ENCODE assay signal across 1 cellular context in the genomic region with DNA sequence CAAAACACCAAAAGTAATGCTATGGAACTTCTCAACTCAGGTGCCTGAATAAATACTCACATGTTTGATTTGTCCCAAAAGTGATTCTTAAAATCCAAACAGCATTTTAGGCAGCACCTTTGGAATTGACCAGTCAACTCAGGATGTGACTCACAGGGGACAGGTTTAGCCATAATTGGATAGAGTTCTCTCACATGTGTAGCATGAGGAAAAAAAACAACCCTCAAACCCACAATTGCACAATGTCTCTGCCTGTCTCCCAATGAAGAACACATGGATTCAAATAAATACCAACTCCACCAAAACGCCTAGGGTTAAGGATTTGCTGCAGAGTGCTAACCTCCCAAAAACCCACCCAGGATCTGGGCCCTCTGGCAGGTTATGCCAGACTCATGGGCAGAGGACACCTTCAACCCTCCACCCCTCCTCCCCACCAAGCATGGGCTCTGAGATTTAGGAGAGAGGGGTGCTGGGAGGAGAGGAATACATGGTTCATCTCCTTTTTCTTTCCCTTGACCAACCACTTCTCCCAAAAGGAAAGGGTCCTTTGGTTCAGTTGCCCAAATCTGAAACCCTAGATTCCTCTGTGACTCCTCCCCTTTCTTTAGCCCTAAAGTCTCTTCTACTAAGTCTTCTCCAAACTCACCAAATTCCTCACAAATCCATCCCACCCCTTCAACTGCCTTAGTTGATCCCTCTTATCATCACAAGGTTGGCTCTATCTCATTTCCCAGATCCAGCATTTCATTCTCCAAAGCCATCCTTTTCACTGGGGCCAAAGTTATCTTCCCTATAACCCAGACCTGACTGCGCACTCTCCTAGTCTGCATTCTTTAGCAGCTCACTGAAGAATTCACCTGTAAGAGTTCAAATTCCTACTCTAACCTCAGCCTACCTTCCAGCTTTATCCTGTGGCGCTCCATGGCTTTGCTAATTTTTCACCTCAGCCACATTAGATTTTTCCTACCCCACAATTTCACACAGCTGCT.
A peak's percentile ranks its signal among the peaks of the same experiment; 100 is the strongest.
TF ChIP-seq lines count a peak whose summit lies in the region.

No MANE protein-coding gene starts in this region.

TF ChIP-seq in HepG2, 621 proteins besides CTCF, POLR2A, EP300 and RAD21 (continues in another document):
- TF ChIP-seq, protein P1, sequence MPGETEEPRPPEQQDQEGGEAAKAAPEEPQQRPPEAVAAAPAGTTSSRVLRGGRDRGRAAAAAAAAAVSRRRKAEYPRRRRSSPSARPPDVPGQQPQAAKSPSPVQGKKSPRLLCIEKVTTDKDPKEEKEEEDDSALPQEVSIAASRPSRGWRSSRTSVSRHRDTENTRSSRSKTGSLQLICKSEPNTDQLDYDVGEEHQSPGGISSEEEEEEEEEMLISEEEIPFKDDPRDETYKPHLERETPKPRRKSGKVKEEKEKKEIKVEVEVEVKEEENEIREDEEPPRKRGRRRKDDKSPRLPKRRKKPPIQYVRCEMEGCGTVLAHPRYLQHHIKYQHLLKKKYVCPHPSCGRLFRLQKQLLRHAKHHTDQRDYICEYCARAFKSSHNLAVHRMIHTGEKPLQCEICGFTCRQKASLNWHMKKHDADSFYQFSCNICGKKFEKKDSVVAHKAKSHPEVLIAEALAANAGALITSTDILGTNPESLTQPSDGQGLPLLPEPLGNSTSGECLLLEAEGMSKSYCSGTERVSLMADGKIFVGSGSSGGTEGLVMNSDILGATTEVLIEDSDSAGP (CRISPR knock-in tag; IDR thresholded peaks at IDR 0.05; ENCODE audit: borderline replicate concordance): no peak
- no peak for TF ChIP-seq MEIS1 (CRISPR knock-in tag; IDR thresholded peaks at IDR 0.05; ENCODE audit: borderline replicate concordance)
- TF ChIP-seq, protein P2, sequence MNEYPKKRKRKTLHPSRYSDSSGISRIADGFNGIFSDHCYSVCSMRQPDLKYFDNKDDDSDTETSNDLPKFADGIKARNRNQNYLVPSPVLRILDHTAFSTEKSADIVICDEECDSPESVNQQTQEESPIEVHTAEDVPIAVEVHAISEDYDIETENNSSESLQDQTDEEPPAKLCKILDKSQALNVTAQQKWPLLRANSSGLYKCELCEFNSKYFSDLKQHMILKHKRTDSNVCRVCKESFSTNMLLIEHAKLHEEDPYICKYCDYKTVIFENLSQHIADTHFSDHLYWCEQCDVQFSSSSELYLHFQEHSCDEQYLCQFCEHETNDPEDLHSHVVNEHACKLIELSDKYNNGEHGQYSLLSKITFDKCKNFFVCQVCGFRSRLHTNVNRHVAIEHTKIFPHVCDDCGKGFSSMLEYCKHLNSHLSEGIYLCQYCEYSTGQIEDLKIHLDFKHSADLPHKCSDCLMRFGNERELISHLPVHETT (CRISPR knock-in tag; conservative IDR thresholded peaks at IDR 0.05): no peak
- TF ChIP-seq HNRNPUL1 (IDR thresholded peaks at IDR 0.05; ENCODE audit: low read depth, low read length): no peak
- no peak for TF ChIP-seq ZFX (CRISPR knock-in tag; IDR thresholded peaks at IDR 0.05; ENCODE audit: low read depth)
- TF ChIP-seq ZNF296 (CRISPR knock-in tag; conservative IDR thresholded peaks at IDR 0.05): no peak
- no peak for TF ChIP-seq BORCS8-MEF2B (CRISPR knock-in tag; IDR thresholded peaks at IDR 0.05)
- no peak for TF ChIP-seq ZNF256 (CRISPR knock-in tag; conservative IDR thresholded peaks at IDR 0.05)
- TF ChIP-seq POGZ (CRISPR knock-in tag; IDR thresholded peaks at IDR 0.05): no peak
- TF ChIP-seq IKZF4 (CRISPR knock-in tag; IDR thresholded peaks at IDR 0.05; ENCODE audit: borderline replicate concordance, low read depth, not compliant biosample characterization): no peak
- TF ChIP-seq, protein P3, sequence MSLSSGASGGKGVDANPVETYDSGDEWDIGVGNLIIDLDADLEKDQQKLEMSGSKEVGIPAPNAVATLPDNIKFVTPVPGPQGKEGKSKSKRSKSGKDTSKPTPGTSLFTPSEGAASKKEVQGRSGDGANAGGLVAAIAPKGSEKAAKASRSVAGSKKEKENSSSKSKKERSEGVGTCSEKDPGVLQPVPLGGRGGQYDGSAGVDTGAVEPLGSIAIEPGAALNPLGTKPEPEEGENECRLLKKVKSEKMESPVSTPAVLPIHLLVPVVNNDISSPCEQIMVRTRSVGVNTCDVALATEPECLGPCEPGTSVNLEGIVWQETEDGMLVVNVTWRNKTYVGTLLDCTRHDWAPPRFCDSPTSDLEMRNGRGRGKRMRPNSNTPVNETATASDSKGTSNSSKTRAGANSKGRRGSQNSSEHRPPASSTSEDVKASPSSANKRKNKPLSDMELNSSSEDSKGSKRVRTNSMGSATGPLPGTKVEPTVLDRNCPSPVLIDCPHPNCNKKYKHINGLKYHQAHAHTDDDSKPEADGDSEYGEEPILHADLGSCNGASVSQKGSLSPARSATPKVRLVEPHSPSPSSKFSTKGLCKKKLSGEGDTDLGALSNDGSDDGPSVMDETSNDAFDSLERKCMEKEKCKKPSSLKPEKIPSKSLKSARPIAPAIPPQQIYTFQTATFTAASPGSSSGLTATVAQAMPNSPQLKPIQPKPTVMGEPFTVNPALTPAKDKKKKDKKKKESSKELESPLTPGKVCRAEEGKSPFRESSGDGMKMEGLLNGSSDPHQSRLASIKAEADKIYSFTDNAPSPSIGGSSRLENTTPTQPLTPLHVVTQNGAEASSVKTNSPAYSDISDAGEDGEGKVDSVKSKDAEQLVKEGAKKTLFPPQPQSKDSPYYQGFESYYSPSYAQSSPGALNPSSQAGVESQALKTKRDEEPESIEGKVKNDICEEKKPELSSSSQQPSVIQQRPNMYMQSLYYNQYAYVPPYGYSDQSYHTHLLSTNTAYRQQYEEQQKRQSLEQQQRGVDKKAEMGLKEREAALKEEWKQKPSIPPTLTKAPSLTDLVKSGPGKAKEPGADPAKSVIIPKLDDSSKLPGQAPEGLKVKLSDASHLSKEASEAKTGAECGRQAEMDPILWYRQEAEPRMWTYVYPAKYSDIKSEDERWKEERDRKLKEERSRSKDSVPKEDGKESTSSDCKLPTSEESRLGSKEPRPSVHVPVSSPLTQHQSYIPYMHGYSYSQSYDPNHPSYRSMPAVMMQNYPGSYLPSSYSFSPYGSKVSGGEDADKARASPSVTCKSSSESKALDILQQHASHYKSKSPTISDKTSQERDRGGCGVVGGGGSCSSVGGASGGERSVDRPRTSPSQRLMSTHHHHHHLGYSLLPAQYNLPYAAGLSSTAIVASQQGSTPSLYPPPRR (CRISPR knock-in tag; IDR thresholded peaks at IDR 0.05; ENCODE audit: borderline replicate concordance): no peak
- TF ChIP-seq ARID2 (CRISPR knock-in tag; IDR thresholded peaks at IDR 0.05; ENCODE audit: borderline replicate concordance): no peak
- no peak for TF ChIP-seq ZFP82 (CRISPR knock-in tag; IDR thresholded peaks at IDR 0.05; ENCODE audit: borderline replicate concordance)
- TF ChIP-seq, protein P4, sequence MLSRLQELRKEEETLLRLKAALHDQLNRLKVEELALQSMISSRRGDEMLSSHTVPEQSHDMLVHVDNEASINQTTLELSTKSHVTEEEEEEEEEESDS (CRISPR knock-in tag; IDR thresholded peaks at IDR 0.05; ENCODE audit: borderline replicate concordance): no peak
- TF ChIP-seq ZNF670 (CRISPR knock-in tag; IDR thresholded peaks at IDR 0.05; ENCODE audit: borderline replicate concordance): no peak
- no peak for TF ChIP-seq XRCC5 (optimal IDR thresholded peaks at IDR 0.05; ENCODE audit: low read length)
- TF ChIP-seq, protein P5, sequence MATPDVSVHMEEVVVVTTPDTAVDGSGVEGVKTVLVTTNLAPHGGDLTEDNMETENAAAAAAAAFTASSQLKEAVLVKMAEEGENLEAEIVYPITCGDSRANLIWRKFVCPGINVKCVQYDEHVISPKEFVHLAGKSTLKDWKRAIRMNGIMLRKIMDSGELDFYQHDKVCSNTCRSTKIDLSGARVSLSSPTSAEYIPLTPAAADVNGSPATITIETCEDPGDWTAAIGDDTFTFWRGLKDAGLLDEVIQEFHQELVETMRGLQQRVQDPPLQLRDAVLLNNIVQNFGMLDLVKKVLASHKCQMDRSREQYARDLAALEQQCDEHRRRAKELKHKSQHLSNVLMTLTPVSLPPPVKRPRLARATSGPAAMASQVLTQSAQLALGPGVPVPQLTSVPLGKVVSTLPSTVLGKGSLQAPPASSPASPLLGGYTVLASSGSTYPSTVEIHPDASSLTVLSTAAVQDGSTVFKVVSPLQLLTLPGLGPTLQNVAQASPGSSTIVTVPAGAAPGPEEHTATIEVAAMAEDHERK (CRISPR knock-in tag; IDR thresholded peaks at IDR 0.05; ENCODE audit: low read depth): no peak
- TF ChIP-seq SMAD3 (CRISPR knock-in tag; IDR thresholded peaks at IDR 0.05): 0 out of 2 replicates have a peak, but pooled peaks have one; percentile 45
- TF ChIP-seq SIN3B (IDR thresholded peaks at IDR 0.05; ENCODE audit: low read length): no peak
- no peak for TF ChIP-seq ZNF572 (CRISPR knock-in tag; IDR thresholded peaks at IDR 0.05)
- TF ChIP-seq POLR2G (IDR thresholded peaks at IDR 0.05; ENCODE audit: low read depth, low read length): no peak
- peak; percentile 80 for TF ChIP-seq FOSL2 (CRISPR knock-in tag; IDR thresholded peaks at IDR 0.05)
- no peak for TF ChIP-seq NR3C1 (CRISPR knock-in tag; IDR thresholded peaks at IDR 0.05)
- TF ChIP-seq, protein P6, sequence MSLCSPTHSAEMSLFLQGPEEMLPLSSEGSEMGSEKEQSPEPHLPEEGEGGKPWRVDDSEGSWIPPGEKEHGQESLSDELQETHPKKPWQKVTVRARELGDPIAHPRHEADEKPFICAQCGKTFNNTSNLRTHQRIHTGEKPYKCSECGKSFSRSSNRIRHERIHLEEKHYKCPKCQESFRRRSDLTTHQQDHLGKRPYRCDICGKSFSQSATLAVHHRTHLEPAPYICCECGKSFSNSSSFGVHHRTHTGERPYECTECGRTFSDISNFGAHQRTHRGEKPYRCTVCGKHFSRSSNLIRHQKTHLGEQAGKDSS (CRISPR knock-in tag; IDR thresholded peaks at IDR 0.05; ENCODE audit: borderline replicate concordance, low read depth): no peak
- TF ChIP-seq, protein P7, sequence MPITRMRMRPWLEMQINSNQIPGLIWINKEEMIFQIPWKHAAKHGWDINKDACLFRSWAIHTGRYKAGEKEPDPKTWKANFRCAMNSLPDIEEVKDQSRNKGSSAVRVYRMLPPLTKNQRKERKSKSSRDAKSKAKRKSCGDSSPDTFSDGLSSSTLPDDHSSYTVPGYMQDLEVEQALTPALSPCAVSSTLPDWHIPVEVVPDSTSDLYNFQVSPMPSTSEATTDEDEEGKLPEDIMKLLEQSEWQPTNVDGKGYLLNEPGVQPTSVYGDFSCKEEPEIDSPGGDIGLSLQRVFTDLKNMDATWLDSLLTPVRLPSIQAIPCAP (CRISPR knock-in tag; IDR thresholded peaks at IDR 0.05; ENCODE audit: low read depth): no peak
- no peak for TF ChIP-seq ZBTB3 (CRISPR knock-in tag; IDR thresholded peaks at IDR 0.05; ENCODE audit: borderline replicate concordance, low read depth)
- TF ChIP-seq, protein P8, sequence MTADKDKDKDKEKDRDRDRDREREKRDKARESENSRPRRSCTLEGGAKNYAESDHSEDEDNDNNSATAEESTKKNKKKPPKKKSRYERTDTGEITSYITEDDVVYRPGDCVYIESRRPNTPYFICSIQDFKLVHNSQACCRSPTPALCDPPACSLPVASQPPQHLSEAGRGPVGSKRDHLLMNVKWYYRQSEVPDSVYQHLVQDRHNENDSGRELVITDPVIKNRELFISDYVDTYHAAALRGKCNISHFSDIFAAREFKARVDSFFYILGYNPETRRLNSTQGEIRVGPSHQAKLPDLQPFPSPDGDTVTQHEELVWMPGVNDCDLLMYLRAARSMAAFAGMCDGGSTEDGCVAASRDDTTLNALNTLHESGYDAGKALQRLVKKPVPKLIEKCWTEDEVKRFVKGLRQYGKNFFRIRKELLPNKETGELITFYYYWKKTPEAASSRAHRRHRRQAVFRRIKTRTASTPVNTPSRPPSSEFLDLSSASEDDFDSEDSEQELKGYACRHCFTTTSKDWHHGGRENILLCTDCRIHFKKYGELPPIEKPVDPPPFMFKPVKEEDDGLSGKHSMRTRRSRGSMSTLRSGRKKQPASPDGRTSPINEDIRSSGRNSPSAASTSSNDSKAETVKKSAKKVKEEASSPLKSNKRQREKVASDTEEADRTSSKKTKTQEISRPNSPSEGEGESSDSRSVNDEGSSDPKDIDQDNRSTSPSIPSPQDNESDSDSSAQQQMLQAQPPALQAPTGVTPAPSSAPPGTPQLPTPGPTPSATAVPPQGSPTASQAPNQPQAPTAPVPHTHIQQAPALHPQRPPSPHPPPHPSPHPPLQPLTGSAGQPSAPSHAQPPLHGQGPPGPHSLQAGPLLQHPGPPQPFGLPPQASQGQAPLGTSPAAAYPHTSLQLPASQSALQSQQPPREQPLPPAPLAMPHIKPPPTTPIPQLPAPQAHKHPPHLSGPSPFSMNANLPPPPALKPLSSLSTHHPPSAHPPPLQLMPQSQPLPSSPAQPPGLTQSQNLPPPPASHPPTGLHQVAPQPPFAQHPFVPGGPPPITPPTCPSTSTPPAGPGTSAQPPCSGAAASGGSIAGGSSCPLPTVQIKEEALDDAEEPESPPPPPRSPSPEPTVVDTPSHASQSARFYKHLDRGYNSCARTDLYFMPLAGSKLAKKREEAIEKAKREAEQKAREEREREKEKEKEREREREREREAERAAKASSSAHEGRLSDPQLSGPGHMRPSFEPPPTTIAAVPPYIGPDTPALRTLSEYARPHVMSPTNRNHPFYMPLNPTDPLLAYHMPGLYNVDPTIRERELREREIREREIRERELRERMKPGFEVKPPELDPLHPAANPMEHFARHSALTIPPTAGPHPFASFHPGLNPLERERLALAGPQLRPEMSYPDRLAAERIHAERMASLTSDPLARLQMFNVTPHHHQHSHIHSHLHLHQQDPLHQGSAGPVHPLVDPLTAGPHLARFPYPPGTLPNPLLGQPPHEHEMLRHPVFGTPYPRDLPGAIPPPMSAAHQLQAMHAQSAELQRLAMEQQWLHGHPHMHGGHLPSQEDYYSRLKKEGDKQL (CRISPR knock-in tag; IDR thresholded peaks at IDR 0.05; ENCODE audit: low read depth): no peak
- no peak for TF ChIP-seq ZMYM4 (CRISPR knock-in tag; IDR thresholded peaks at IDR 0.05)
- TF ChIP-seq, protein P9, sequence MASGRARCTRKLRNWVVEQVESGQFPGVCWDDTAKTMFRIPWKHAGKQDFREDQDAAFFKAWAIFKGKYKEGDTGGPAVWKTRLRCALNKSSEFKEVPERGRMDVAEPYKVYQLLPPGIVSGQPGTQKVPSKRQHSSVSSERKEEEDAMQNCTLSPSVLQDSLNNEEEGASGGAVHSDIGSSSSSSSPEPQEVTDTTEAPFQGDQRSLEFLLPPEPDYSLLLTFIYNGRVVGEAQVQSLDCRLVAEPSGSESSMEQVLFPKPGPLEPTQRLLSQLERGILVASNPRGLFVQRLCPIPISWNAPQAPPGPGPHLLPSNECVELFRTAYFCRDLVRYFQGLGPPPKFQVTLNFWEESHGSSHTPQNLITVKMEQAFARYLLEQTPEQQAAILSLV (CRISPR knock-in tag; IDR thresholded peaks at IDR 0.05; ENCODE audit: borderline replicate concordance): no peak
- TF ChIP-seq ZBTB20 (CRISPR knock-in tag; IDR thresholded peaks at IDR 0.05; ENCODE audit: borderline replicate concordance, low read depth): no peak
- TF ChIP-seq ARNTL (CRISPR knock-in tag; IDR thresholded peaks at IDR 0.05): no peak
- no peak for TF ChIP-seq ZFP36 (IDR thresholded peaks at IDR 0.05; ENCODE audit: borderline replicate concordance, low read depth, low read length, partially characterized antibody)
- no peak for TF ChIP-seq KLF15 (CRISPR knock-in tag; IDR thresholded peaks at IDR 0.05; ENCODE audit: borderline replicate concordance)
- TF ChIP-seq FOSL1 (CRISPR knock-in tag; IDR thresholded peaks at IDR 0.05; ENCODE audit: borderline replicate concordance): no peak
- TF ChIP-seq ZNF737 (CRISPR knock-in tag; IDR thresholded peaks at IDR 0.05; ENCODE audit: borderline replicate concordance): no peak
- TF ChIP-seq TP53 (CRISPR knock-in tag; conservative IDR thresholded peaks at IDR 0.05): no peak
- no peak for TF ChIP-seq RXRA (CRISPR knock-in tag; IDR thresholded peaks at IDR 0.05)
- TF ChIP-seq EED (CRISPR knock-in tag; IDR thresholded peaks at IDR 0.05): no peak
- TF ChIP-seq GABPB1 (CRISPR knock-in tag; IDR thresholded peaks at IDR 0.05): no peak
- TF ChIP-seq TEAD3 (CRISPR knock-in tag; optimal IDR thresholded peaks at IDR 0.05; ENCODE audit: borderline replicate concordance): peak; percentile 22
- TF ChIP-seq HDAC6 (IDR thresholded peaks at IDR 0.05; ENCODE audit: low read depth, low read length): no peak
